Comparison of ENCODE assay signal across 22 cellular contexts in the genomic region with DNA sequence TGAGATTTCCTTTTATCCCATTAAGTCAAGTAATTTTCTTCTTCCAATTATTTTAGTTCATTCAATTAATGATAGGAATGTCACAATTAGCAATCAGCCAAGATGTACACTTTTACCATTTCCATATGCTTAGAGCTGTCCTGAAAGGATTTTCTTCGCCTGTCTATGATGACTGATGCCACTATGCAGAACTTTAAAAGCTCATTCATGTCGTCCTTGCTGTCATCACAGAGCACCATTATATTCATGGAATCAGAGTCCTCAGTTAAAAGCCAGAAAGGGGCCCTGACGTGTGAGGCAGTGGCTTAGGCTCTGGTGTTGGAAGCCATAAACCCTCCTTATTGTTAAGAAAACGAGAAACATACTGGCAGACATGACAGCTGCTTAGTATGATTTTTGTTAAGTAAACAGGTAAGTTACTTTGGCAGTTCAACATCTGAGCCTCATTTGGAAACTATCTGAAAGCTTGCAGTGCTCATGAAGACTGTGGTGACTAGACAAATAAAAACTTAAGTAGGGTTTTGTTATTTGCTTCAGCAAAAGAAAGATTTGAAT.
DNase-seq lines count a peak whose midpoint lies in the region; ATAC-seq, FAIRE-seq and TF ChIP-seq lines count a peak whose summit lies in the region.
"Had no signal": no experiment of that assay in that cellular context is flagged by ENCODE, and none has a peak within 500 bp of the region (broad histone marks: within the 10 kb centered on the region; RNA-seq: fewer than 3 reads in every experiment).

No MANE protein-coding gene starts in this region.

- no peak for ATAC-seq in IMR-90 (ENCODE audit: low read depth)
- ATAC-seq: A549; CD8-positive, alpha-beta T cell had no signal

- H3K18ac ChIP-seq in IMR-90 (ENCODE audit: low read depth, low read length), result no peak overlapping the region

- TF ChIP-seq CTCF in IMR-90 (conservative IDR thresholded peaks at IDR 0.05; ENCODE audit: low read depth, low read length) (no peak), dorsolateral prefrontal cortex (IDR thresholded peaks at IDR 0.05 in 54 of 56, conservative IDR thresholded peaks at IDR 0.05 in 2 of 56; ENCODE audit: low read depth in 1 of 56, partially characterized antibody in 56 of 56) (no peak), sigmoid colon (IDR thresholded peaks at IDR 0.05) (no peak)

- no peak for TF ChIP-seq RAD21 in IMR-90 (IDR thresholded peaks at IDR 0.05; ENCODE audit: low read length)

- H3K27me3 ChIP-seq in IMR-90 (ENCODE audit: control insufficient read depth, insufficient read depth, low read length), result no peaks in the 10 kb centered on the region
- no peaks in the 10 kb centered on the region for H3K27me3 ChIP-seq in dorsolateral prefrontal cortex
- H3K27me3 ChIP-seq in layer of hippocampus (ENCODE audit: control insufficient read depth, insufficient read depth, low read length), result no peaks in the 10 kb centered on the region
- no peaks in the 10 kb centered on the region for H3K27me3 ChIP-seq in sigmoid colon
- H3K27me3 ChIP-seq: BLaER1 treated with 17β-estradiol and CSF1 and Interleukin-3, amounts not matched to agents 10 nM and 100 nM had no signal

- no peak overlapping the region for H4K8ac ChIP-seq in IMR-90 (ENCODE audit: low read depth in 2 of 2, low read length in 2 of 2)

- CTCF ChIA-PET in IMR-90 (lab: Yijun Ruan, JAX), result no interaction called here

- H3K4me3 ChIP-seq in IMR-90 (ENCODE audit: insufficient read depth, low read depth, low read length), result no peak overlapping the region
- H3K4me3 ChIP-seq in dorsolateral prefrontal cortex, result no peak overlapping the region
- no peak overlapping the region for H3K4me3 ChIP-seq in sigmoid colon
- H3K4me3 ChIP-seq: A549; BLaER1 treated with 17β-estradiol and CSF1 and Interleukin-3, amounts not matched to agents 10 nM and 100 nM had no signal

- H3K14ac ChIP-seq in IMR-90 (replicated peaks; ENCODE audit: low read depth, low read length), result no peak overlapping the region

- H2AK9ac ChIP-seq in IMR-90 (replicated peaks; ENCODE audit: low read depth, low read length, poor library complexity), result no peak overlapping the region

- H3K4me2 ChIP-seq in IMR-90 (ENCODE audit: low read depth, low read length), result no peak overlapping the region
- H3K4me2 ChIP-seq: A549; BLaER1 treated with 17β-estradiol and CSF1 and Interleukin-3, amounts not matched to agents 10 nM and 100 nM had no signal

- 0 out of 2 replicates have a peak overlapping the region, but pooled peaks have one; percentile 24 for H2AK5ac ChIP-seq in IMR-90 (ENCODE audit: low read depth, low read length)

- no TSS peak for BruUV-seq in IMR-90 (replicated peaks; lab: Mats Ljungman, UMichigan)

- H3K4ac ChIP-seq in IMR-90 (ENCODE audit: low read depth, low read length), result no peak overlapping the region

- no peak for FAIRE-seq in H54 (lab: Jason Lieb, UNC)
- FAIRE-seq: A549, G401.6, GM12891, GM19239 had no signal

- no peak for TF ChIP-seq POLR2A in IMR-90 (IDR thresholded peaks at IDR 0.05; ENCODE audit: low read depth, low read length)
- no peak for TF ChIP-seq POLR2A in sigmoid colon (IDR thresholded peaks at IDR 0.05)
- TF ChIP-seq POLR2A in H54 (IDR thresholded peaks at IDR 0.05; ENCODE audit: low read depth, low read length), result no peak
- no peak for TF ChIP-seq POLR2A in erythroblast (IDR thresholded peaks at IDR 0.05; ENCODE audit: low read length)

- H3K4me1 ChIP-seq in IMR-90 (ENCODE audit: control insufficient read depth, insufficient read depth, low read length) (0 out of 2 replicates have a peak, but pooled peaks cover 1% of the 10 kb centered on the region), sigmoid colon (no peaks in the 10 kb centered on the region)
- H3K4me1 ChIP-seq: Caco-2 had no signal

- H3K27ac ChIP-seq in IMR-90 (ENCODE audit: insufficient read depth, low read length) (no peak overlapping the region), dorsolateral prefrontal cortex (peak overlapping the region in 51 of 59 donors; percentile 1 to 79 (median 56)), layer of hippocampus (ENCODE audit: low read depth, low read length) (peak overlapping the region; percentile 15), sigmoid colon (no peak overlapping the region)
- H3K27ac ChIP-seq: 22Rv1; A549; BLaER1 treated with 17β-estradiol and CSF1 and Interleukin-3, amounts not matched to agents 10 nM and 100 nM; C4-2B had no signal

- DNase-seq in IMR-90, result no peak
- DNase-seq in dorsolateral prefrontal cortex, result no peak
- peak; percentile 57 for DNase-seq in pons (ENCODE audit: low spot score)
- DNase-seq in sigmoid colon, result no peak
- no peak for DNase-seq in H54 (ENCODE audit: insufficient read length, low spot score)
- DNase-seq in SIG-M5 (lab: John Stamatoyannopoulos, UW), result no peak
- no peak for DNase-seq in erythroblast (lab: John Stamatoyannopoulos, UW)
- DNase-seq: AML-193; Caco-2; Calu3; CD4-positive, alpha-beta T cell; CD8-positive, alpha-beta T cell; DMS79 treated with DMSO at 0.1 percent for 48 hours; GF-D8 had no signal

- H2AFZ ChIP-seq in IMR-90 (replicated peaks; ENCODE audit: low read length, poor library complexity), result no peak overlapping the region

- intact Hi-C loops in IMR-90 (cut with micrococcal nuclease), result no loop called here
- intact Hi-C loops in dorsolateral prefrontal cortex (cut with DNase I), result no loop called here
- intact Hi-C loops in sigmoid colon (cut with DNase I), result no loop called here

- H2BK120ac ChIP-seq in IMR-90 (ENCODE audit: low read depth, low read length), result no peak overlapping the region

- no peak overlapping the region for H3K56ac ChIP-seq in IMR-90 (ENCODE audit: extremely low read depth, insufficient read depth, low read length)

- no peak overlapping the region for H3K9ac ChIP-seq in IMR-90 (ENCODE audit: low read depth, low read length)
- H3K9ac ChIP-seq: BLaER1 treated with 17β-estradiol and CSF1 and Interleukin-3, amounts not matched to agents 10 nM and 100 nM had no signal

- H3K23ac ChIP-seq in IMR-90 (ENCODE audit: low read depth, low read length), result no peak overlapping the region

- H2BK15ac ChIP-seq in IMR-90 (ENCODE audit: low read depth, low read length), result no peak overlapping the region

- no peak overlapping the region for H4K5ac ChIP-seq in IMR-90 (ENCODE audit: low read depth, low read length)

- POLR2A ChIA-PET in IMR-90 (lab: Charles Lee; ENCODE audit: unreplicated experiment), result no interaction called here

- no peak overlapping the region for H4K91ac ChIP-seq in IMR-90 (ENCODE audit: insufficient read depth, low read depth, low read length)

- H3K9me1 ChIP-seq in IMR-90 (ENCODE audit: insufficient read depth, low read length), result no peaks in the 10 kb centered on the region

- dilution Hi-C loops in IMR-90 (cut with HindIII; ENCODE audit: low sequenced_read_pairs, unreplicated experiment), result no loop called here

- H3K36me3 ChIP-seq in IMR-90 (ENCODE audit: control insufficient read depth, insufficient read depth, low read length) (no peaks in the 10 kb centered on the region), sigmoid colon (no peaks in the 10 kb centered on the region)
- H3K36me3 ChIP-seq: BLaER1 treated with 17β-estradiol and CSF1 and Interleukin-3, amounts not matched to agents 10 nM and 100 nM had no signal

- H2BK5ac ChIP-seq in IMR-90 (ENCODE audit: low read depth, low read length, poor library complexity, severe bottlenecking), result no peak overlapping the region

- no peaks in the 10 kb centered on the region for H4K20me1 ChIP-seq in IMR-90 (ENCODE audit: insufficient read depth, low read length)
- H4K20me1 ChIP-seq: BLaER1 treated with 17β-estradiol and CSF1 and Interleukin-3, amounts not matched to agents 10 nM and 100 nM had no signal

- no peak overlapping the region for H2BK20ac ChIP-seq in IMR-90 (ENCODE audit: low read depth, low read length)

- H3K9me3 ChIP-seq in IMR-90 (ENCODE audit: control insufficient read depth, insufficient read depth, low read length), result no peaks in the 10 kb centered on the region
- H3K9me3 ChIP-seq in sigmoid colon, result no peaks in the 10 kb centered on the region
- H3K9me3 ChIP-seq: A549; BLaER1 treated with 17β-estradiol and CSF1 and Interleukin-3, amounts not matched to agents 10 nM and 100 nM; Caco-2 had no signal

- in situ Hi-C loops in IMR-90 (cut with MboI; ENCODE audit: low sequenced_read_pairs), result no loop called here

- WGBS in IMR-90 (ENCODE audit: extremely low coverage in 2 of 2, insufficient read length in 1 of 2), 2 experiments, result 80% methylated on average over 1 of the region's 4 CpGs; no CpG with 5 or more reads in 1 of the 2 experiments
- 66 to 76% methylated on average over 4 of the region's 4 CpGs for WGBS in sigmoid colon, 2 donors

- TF ChIP-seq EP300 in sigmoid colon (IDR thresholded peaks at IDR 0.05), result no peak

- no peaks in the 10 kb centered on the region for H3K79me1 ChIP-seq in IMR-90 (ENCODE audit: low read depth in 1 of 2, low read length in 2 of 2)

TF ChIP-seq in IMR-90, 13 proteins besides CTCF, POLR2A, EP300 and RAD21 (continues in another document):
- TF ChIP-seq RCOR1 (IDR thresholded peaks at IDR 0.05; ENCODE audit: insufficient replicate concordance, low read length) (no peak), CHD1 (IDR thresholded peaks at IDR 0.05; ENCODE audit: low read depth, low read length) (no peak), MXI1 (IDR thresholded peaks at IDR 0.05; ENCODE audit: borderline replicate concordance, low read depth, low read length) (no peak), BHLHE40 (IDR thresholded peaks at IDR 0.05; ENCODE audit: low read depth, low read length) (no peak), NFE2L2 (IDR thresholded peaks at IDR 0.05; ENCODE audit: low read depth, low read length) (no peak), CEBPB (IDR thresholded peaks at IDR 0.05; ENCODE audit: low read depth, low read length) (no peak), RFX5 (IDR thresholded peaks at IDR 0.05; ENCODE audit: low read depth, low read length) (no peak), FOS (IDR thresholded peaks at IDR 0.05; ENCODE audit: low read depth, low read length) (no peak), SMC3 (IDR thresholded peaks at IDR 0.05; ENCODE audit: low read depth, low read length) (no peak), MAZ (IDR thresholded peaks at IDR 0.05; ENCODE audit: borderline replicate concordance, low read depth, low read length) (no peak)
- TF ChIP-seq, protein P1, sequence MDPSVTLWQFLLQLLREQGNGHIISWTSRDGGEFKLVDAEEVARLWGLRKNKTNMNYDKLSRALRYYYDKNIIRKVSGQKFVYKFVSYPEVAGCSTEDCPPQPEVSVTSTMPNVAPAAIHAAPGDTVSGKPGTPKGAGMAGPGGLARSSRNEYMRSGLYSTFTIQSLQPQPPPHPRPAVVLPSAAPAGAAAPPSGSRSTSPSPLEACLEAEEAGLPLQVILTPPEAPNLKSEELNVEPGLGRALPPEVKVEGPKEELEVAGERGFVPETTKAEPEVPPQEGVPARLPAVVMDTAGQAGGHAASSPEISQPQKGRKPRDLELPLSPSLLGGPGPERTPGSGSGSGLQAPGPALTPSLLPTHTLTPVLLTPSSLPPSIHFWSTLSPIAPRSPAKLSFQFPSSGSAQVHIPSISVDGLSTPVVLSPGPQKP (IDR thresholded peaks at IDR 0.05; ENCODE audit: borderline replicate concordance, low read depth, low read length), result no peak

Comparison
In these comparisons a context has a peak if more than half of its experiments do, and no peak if none do; other contexts are left out.
1. H3K27ac ChIP-seq: peak in dorsolateral prefrontal cortex (51 of 59) and layer of hippocampus (single experiment); none in IMR-90 (single experiment) and sigmoid colon (0 of 4).